In the genomic region with DNA sequence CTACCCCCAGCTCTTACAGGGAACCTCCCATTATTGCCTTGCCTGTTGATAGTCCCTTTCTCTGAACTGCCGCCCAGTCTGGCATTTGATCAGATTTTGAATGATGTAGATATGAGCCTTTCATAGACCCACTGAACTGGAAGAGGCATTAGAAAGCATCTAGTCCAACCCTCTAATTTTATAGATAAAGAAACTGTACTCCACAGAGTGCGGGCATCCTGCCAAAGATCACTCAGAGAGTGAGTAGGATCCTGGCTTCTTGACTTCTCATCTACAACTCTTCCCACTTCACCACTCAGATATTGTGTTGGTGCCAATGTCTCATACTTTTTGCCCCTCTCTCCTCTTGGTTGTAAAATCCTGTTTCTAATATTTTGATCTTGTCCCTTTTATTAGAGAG, we compare ENCODE assay signal across 13 cellular contexts.
DNase-seq lines count a peak whose midpoint lies in the region; ATAC-seq and TF ChIP-seq lines count a peak whose summit lies in the region.
"Had no signal": no experiment of that assay in that cellular context is flagged by ENCODE, and none has a peak within 500 bp of the region (broad histone marks: within the 10 kb centered on the region; RNA-seq: fewer than 3 reads in every experiment).

No MANE protein-coding gene starts in this region.

- no peak overlapping the region for H3K4me3 Mint-ChIP-seq in activated T-helper 2 cell treated with anti-CD3 and anti-CD28 coated beads, Interferon-gamma antibody, Interleukin-2, Interleukin-4, amounts not matched to agents 10 μg/mL and 5 μg/mL and 100 μg/mL, durations not matched to agents 14 hours and 24 hours and 36 hours (ENCODE audit: low read depth)
- H3K4me3 Mint-ChIP-seq in stimulated activated naive B cell treated with anti-CD40 and anti-IgM and Interleukin-4, amounts not matched to agents 10 μg/mL and 1 μg/mL and 100 μg/mL, for 72 hours, result no peak overlapping the region
- H3K4me3 Mint-ChIP-seq in activated naive CD4-positive, alpha-beta T cell treated with anti-CD3 and anti-CD28 coated beads for 36 hours, result no peak overlapping the region
- H3K4me3 Mint-ChIP-seq: activated naive CD8-positive, alpha-beta T cell treated with anti-CD3 and anti-CD28 coated beads for 36 hours had no signal

- no peak for TF ChIP-seq CTCF in fibroblast of pulmonary artery (IDR thresholded peaks at IDR 0.05; ENCODE audit: low read length, missing control alignments)

- no peaks in the 10 kb centered on the region for H3K27me3 Mint-ChIP-seq in activated T-helper 2 cell treated with anti-CD3 and anti-CD28 coated beads, Interferon-gamma antibody, Interleukin-2, Interleukin-4, amounts not matched to agents 10 μg/mL and 5 μg/mL and 100 μg/mL, durations not matched to agents 14 hours and 24 hours and 36 hours (ENCODE audit: low read depth)
- H3K27me3 Mint-ChIP-seq in stimulated activated naive B cell treated with anti-CD40 and anti-IgM and Interleukin-4, amounts not matched to agents 10 μg/mL and 1 μg/mL and 100 μg/mL, for 72 hours, result no peaks in the 10 kb centered on the region
- H3K27me3 Mint-ChIP-seq in activated naive CD4-positive, alpha-beta T cell treated with anti-CD3 and anti-CD28 coated beads for 36 hours (ENCODE audit: low read depth), result no peaks in the 10 kb centered on the region
- H3K27me3 Mint-ChIP-seq: activated naive CD8-positive, alpha-beta T cell treated with anti-CD3 and anti-CD28 coated beads for 36 hours had no signal

- CTCF ChIA-PET in activated naive CD4-positive, alpha-beta T cell treated with anti-CD3 and anti-CD28 coated beads for 36 hours (lab: Charles Lee), result interaction anchor here (0.7 kb wide), 1 partner anchor 625 kb away, joined by 5 read pairs; no protein-coding TSS in a partner anchor

- H3K4me1 Mint-ChIP-seq in activated T-helper 2 cell treated with anti-CD3 and anti-CD28 coated beads, Interferon-gamma antibody, Interleukin-2, Interleukin-4, amounts not matched to agents 10 μg/mL and 5 μg/mL and 100 μg/mL, durations not matched to agents 14 hours and 24 hours and 36 hours (ENCODE audit: low read depth), result no peaks in the 10 kb centered on the region
- H3K4me1 Mint-ChIP-seq in stimulated activated naive B cell treated with anti-CD40 and anti-IgM and Interleukin-4, amounts not matched to agents 10 μg/mL and 1 μg/mL and 100 μg/mL, for 72 hours, result no peaks in the 10 kb centered on the region
- H3K4me1 Mint-ChIP-seq in activated naive CD4-positive, alpha-beta T cell treated with anti-CD3 and anti-CD28 coated beads for 36 hours (ENCODE audit: low read depth), result no peaks in the 10 kb centered on the region
- H3K4me1 Mint-ChIP-seq: activated naive CD8-positive, alpha-beta T cell treated with anti-CD3 and anti-CD28 coated beads for 36 hours had no signal

- DNase-seq in DMS79 (lab: John Stamatoyannopoulos, UW), result peak; percentile 41
- DNase-seq in NCI-H128 (lab: John Stamatoyannopoulos, UW; ENCODE audit: unreplicated experiment), result peak; percentile 54
- peak; percentile 24 for DNase-seq in T1000 (lab: John Stamatoyannopoulos, UW)
- peak; percentile 41 for DNase-seq in fibroblast of pulmonary artery (ENCODE audit: low read depth)
- DNase-seq in activated T-helper 2 cell treated with anti-CD3 and anti-CD28 coated beads, Interferon-gamma antibody, Interleukin-2, Interleukin-4, amounts not matched to agents 10 μg/mL and 5 μg/mL and 100 μg/mL, durations not matched to agents 14 hours and 24 hours and 36 hours (ENCODE audit: low spot score), result no peak
- no peak for DNase-seq in stimulated activated naive B cell treated with anti-CD40 and anti-IgM and Interleukin-4, amounts not matched to agents 10 μg/mL and 1 μg/mL and 100 μg/mL, for 72 hours
- DNase-seq in activated naive CD4-positive, alpha-beta T cell treated with anti-CD3 and anti-CD28 coated beads for 36 hours, result no peak
- DNase-seq: activated naive CD8-positive, alpha-beta T cell treated with anti-CD3 and anti-CD28 coated beads for 36 hours; cortex of kidney; Kasumi-1; NCI-H526 treated with DMSO at 0.1 percent for 48 hours had no signal

- ATAC-seq in GM18907 (IDR thresholded peaks at IDR 0.05; ENCODE audit: unreplicated experiment), result no peak
- no peak for ATAC-seq in stimulated activated naive B cell treated with anti-CD40 and anti-IgM and Interleukin-4, amounts not matched to agents 10 μg/mL and 1 μg/mL and 100 μg/mL, for 72 hours (replicated peaks)

- intact Hi-C loops in activated T-helper 2 cell treated with anti-CD3 and anti-CD28 coated beads, Interferon-gamma antibody, Interleukin-2, Interleukin-4, amounts not matched to agents 10 μg/mL and 5 μg/mL and 100 μg/mL, durations not matched to agents 14 hours and 24 hours and 36 hours (cut with micrococcal nuclease), result no loop called here
- intact Hi-C loops in activated naive CD4-positive, alpha-beta T cell treated with anti-CD3 and anti-CD28 coated beads for 36 hours (cut with micrococcal nuclease), result loop anchor here (10.0 kb wide), 1 partner anchor 443 kb away; no protein-coding TSS in a partner anchor

- H3K27ac Mint-ChIP-seq in activated T-helper 2 cell treated with anti-CD3 and anti-CD28 coated beads, Interferon-gamma antibody, Interleukin-2, Interleukin-4, amounts not matched to agents 10 μg/mL and 5 μg/mL and 100 μg/mL, durations not matched to agents 14 hours and 24 hours and 36 hours, result no peak overlapping the region
- H3K27ac Mint-ChIP-seq in stimulated activated naive B cell treated with anti-CD40 and anti-IgM and Interleukin-4, amounts not matched to agents 10 μg/mL and 1 μg/mL and 100 μg/mL, for 72 hours, result no peak overlapping the region
- H3K27ac Mint-ChIP-seq in activated naive CD4-positive, alpha-beta T cell treated with anti-CD3 and anti-CD28 coated beads for 36 hours, result no peak overlapping the region
- H3K27ac Mint-ChIP-seq: activated naive CD8-positive, alpha-beta T cell treated with anti-CD3 and anti-CD28 coated beads for 36 hours had no signal

- H3K4me3 ChIP-seq in fibroblast of pulmonary artery (replicated peaks; ENCODE audit: low read depth, low read length), result no peak overlapping the region
- H3K4me3 ChIP-seq: prostate gland had no signal

- H3K9me3 Mint-ChIP-seq in activated T-helper 2 cell treated with anti-CD3 and anti-CD28 coated beads, Interferon-gamma antibody, Interleukin-2, Interleukin-4, amounts not matched to agents 10 μg/mL and 5 μg/mL and 100 μg/mL, durations not matched to agents 14 hours and 24 hours and 36 hours, result peaks cover 7% of the 10 kb centered on the region
- H3K9me3 Mint-ChIP-seq in stimulated activated naive B cell treated with anti-CD40 and anti-IgM and Interleukin-4, amounts not matched to agents 10 μg/mL and 1 μg/mL and 100 μg/mL, for 72 hours, result no peaks in the 10 kb centered on the region
- H3K9me3 Mint-ChIP-seq in activated naive CD4-positive, alpha-beta T cell treated with anti-CD3 and anti-CD28 coated beads for 36 hours, result peaks cover 2% of the 10 kb centered on the region

- H3K36me3 Mint-ChIP-seq in activated T-helper 2 cell treated with anti-CD3 and anti-CD28 coated beads, Interferon-gamma antibody, Interleukin-2, Interleukin-4, amounts not matched to agents 10 μg/mL and 5 μg/mL and 100 μg/mL, durations not matched to agents 14 hours and 24 hours and 36 hours (ENCODE audit: low read depth), result no peaks in the 10 kb centered on the region
- no peaks in the 10 kb centered on the region for H3K36me3 Mint-ChIP-seq in stimulated activated naive B cell treated with anti-CD40 and anti-IgM and Interleukin-4, amounts not matched to agents 10 μg/mL and 1 μg/mL and 100 μg/mL, for 72 hours
- H3K36me3 Mint-ChIP-seq in activated naive CD4-positive, alpha-beta T cell treated with anti-CD3 and anti-CD28 coated beads for 36 hours (ENCODE audit: low read depth), result no peaks in the 10 kb centered on the region
- H3K36me3 Mint-ChIP-seq: activated naive CD8-positive, alpha-beta T cell treated with anti-CD3 and anti-CD28 coated beads for 36 hours had no signal

Comparison
In these comparisons a context has a peak if more than half of its experiments do, and no peak if none do; other contexts are left out.
1. DNase-seq: peak in DMS79 (single experiment), NCI-H128 (single experiment), T1000 (single experiment) and fibroblast of pulmonary artery (single experiment); none in activated T-helper 2 cell treated with anti-CD3 and anti-CD28 coated beads, Interferon-gamma antibody, Interleukin-2, Interleukin-4, amounts not matched to agents 10 μg/mL and 5 μg/mL and 100 μg/mL, durations not matched to agents 14 hours and 24 hours and 36 hours (single experiment), stimulated activated naive B cell treated with anti-CD40 and anti-IgM and Interleukin-4, amounts not matched to agents 10 μg/mL and 1 μg/mL and 100 μg/mL, for 72 hours (single experiment) and activated naive CD4-positive, alpha-beta T cell treated with anti-CD3 and anti-CD28 coated beads for 36 hours (single experiment).